8 cellular contexts compared by ENCODE assay signal in genomic region chr14:95291859-95292542, GRCh38. TPM values are rescaled to one million over a fixed set of nuclear protein-coding genes. Genes with fewer than 3 reads are reported as not detected.
DNase-seq lines count a peak whose midpoint lies in the region; ATAC-seq and TF ChIP-seq lines count a peak whose summit lies in the region.

No MANE protein-coding gene starts in this region.

- CTCF ChIA-PET in Calu3 (lab: Charles Lee): interaction anchor here (0.5 to 1.2 kb wide), 2 partner anchors 26 to 31 kb away, joined by 3 to 5 read pairs; no protein-coding TSS in a partner anchor

- peak; percentile 83 for DNase-seq in Calu3
- DNase-seq in NCI-H2029 (lab: John Stamatoyannopoulos, UW): peak; percentile 34
- DNase-seq in mucosa of gallbladder (ENCODE audit: low spot score): peak; percentile 51
- no peak for DNase-seq in left lung

- H3K27ac ChIP-seq in left lung: no peak overlapping the region

- ATAC-seq in HG02588 (IDR thresholded peaks at IDR 0.05; ENCODE audit: unreplicated experiment) (no peak), GM21576 (IDR thresholded peaks at IDR 0.05; ENCODE audit: unreplicated experiment) (no peak), left lung (no peak), GM18868 (IDR thresholded peaks at IDR 0.05; ENCODE audit: unreplicated experiment) (no peak)

- H3K27ac Mint-ChIP-seq in Calu3 (ENCODE audit: unreplicated experiment): peak overlapping the region; percentile 83
- H3K27ac Mint-ChIP-seq in dendritic cell treated with granulocyte-macrophage colony-stimulating factor and Interleukin-4, amounts not matched to agents 40 ng/mL and 50 ng/mL, for 4 days: peak overlapping the region; percentile 27

- no TSS peak for BruUV-seq in Calu3 (replicated peaks; lab: Mats Ljungman, UMichigan)

- peaks cover 67% of the 10 kb centered on the region for H3K4me1 Mint-ChIP-seq in Calu3 (ENCODE audit: low read depth, unreplicated experiment)
- peaks cover 25% of the 10 kb centered on the region for H3K4me1 Mint-ChIP-seq in dendritic cell treated with granulocyte-macrophage colony-stimulating factor and Interleukin-4, amounts not matched to agents 40 ng/mL and 50 ng/mL, for 4 days (ENCODE audit: low read depth)

- no peaks in the 10 kb centered on the region for H3K9me3 ChIP-seq in left lung

- no peaks in the 10 kb centered on the region for H3K36me3 ChIP-seq in left lung

- no peak overlapping the region for H3K4me3 ChIP-seq in left lung

- no peak overlapping the region for H3K4me3 Mint-ChIP-seq in Calu3 (ENCODE audit: low read depth, unreplicated experiment)
- H3K4me3 Mint-ChIP-seq in dendritic cell treated with granulocyte-macrophage colony-stimulating factor and Interleukin-4, amounts not matched to agents 40 ng/mL and 50 ng/mL, for 4 days: no peak overlapping the region

- TF ChIP-seq CTCF in Calu3 (IDR thresholded peaks at IDR 0.05; ENCODE audit: unreplicated experiment) (no peak), left lung (IDR thresholded peaks at IDR 0.05) (no peak)

- peaks cover 6% of the 10 kb centered on the region for H3K9me3 Mint-ChIP-seq in Calu3 (ENCODE audit: low read depth, unreplicated experiment)
- H3K9me3 Mint-ChIP-seq in dendritic cell treated with granulocyte-macrophage colony-stimulating factor and Interleukin-4, amounts not matched to agents 40 ng/mL and 50 ng/mL, for 4 days: no peaks in the 10 kb centered on the region

- H3K27me3 Mint-ChIP-seq in Calu3 (ENCODE audit: unreplicated experiment): no peaks in the 10 kb centered on the region
- H3K27me3 Mint-ChIP-seq in dendritic cell treated with granulocyte-macrophage colony-stimulating factor and Interleukin-4, amounts not matched to agents 40 ng/mL and 50 ng/mL, for 4 days: peaks cover 5% of the 10 kb centered on the region

- intact Hi-C loops in Calu3 (cut with micrococcal nuclease; ENCODE audit: unreplicated experiment): no loop called here
- intact Hi-C loops in dendritic cell treated with granulocyte-macrophage colony-stimulating factor and Interleukin-4, amounts not matched to agents 40 ng/mL and 50 ng/mL, for 4 days (cut with micrococcal nuclease): no loop called here
- intact Hi-C loops in left lung (cut with DNase I): no loop called here

- H3K4me1 ChIP-seq in left lung: peaks cover 0 to 13% of the 10 kb centered on the region in 2 donors

- peaks cover 43% of the 10 kb centered on the region for H3K36me3 Mint-ChIP-seq in Calu3 (ENCODE audit: insufficient read depth, unreplicated experiment)
- H3K36me3 Mint-ChIP-seq in dendritic cell treated with granulocyte-macrophage colony-stimulating factor and Interleukin-4, amounts not matched to agents 40 ng/mL and 50 ng/mL, for 4 days (ENCODE audit: low read depth): no peaks in the 10 kb centered on the region

- no peaks in the 10 kb centered on the region for H3K27me3 ChIP-seq in left lung

RNA-seq across cellular contexts. Expression of gene CLMN, which starts 27.7 kb away (rescaled TPM):
- 104 and 111 TPM in 2 replicates for total RNA-seq in Calu3 (2022)
- 63.5 TPM for total RNA-seq in mucosa of gallbladder
- total RNA-seq in left lung: 10 to 100 TPM; 20.1 to 30.0 TPM

Comparison
In these comparisons a context has a peak if more than half of its experiments do, and no peak if none do; other contexts are left out.
1. DNase-seq: peak in Calu3 (single experiment), NCI-H2029 (single experiment) and mucosa of gallbladder (single experiment); none in left lung (0 of 2).